10 cellular contexts compared by ENCODE assay signal in the genomic region with DNA sequence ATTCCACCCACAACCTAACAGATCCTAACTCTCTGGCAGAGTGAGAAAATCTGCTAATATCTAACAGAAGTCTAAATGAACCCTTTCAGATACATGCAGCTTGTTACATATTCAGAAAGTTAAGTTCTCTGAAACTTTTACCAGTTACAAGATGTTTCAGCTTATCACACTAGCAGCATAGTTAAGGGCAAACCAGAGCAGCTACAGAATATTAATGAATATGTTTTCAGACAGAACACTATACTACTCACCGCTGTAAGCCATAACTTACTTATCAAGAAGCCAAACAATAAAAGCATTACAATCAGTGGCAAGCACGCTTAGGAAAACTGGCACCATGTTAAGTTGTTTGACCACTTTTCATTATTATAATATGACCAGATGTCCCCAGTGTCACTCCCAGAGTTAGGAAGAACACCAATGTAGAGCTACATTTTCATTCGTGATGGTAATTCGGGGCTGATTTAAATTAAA. TPM values are rescaled to one million over a fixed set of nuclear protein-coding genes. Genes with fewer than 3 reads are reported as not detected.
DNase-seq lines count a peak whose midpoint lies in the region; ATAC-seq and TF ChIP-seq lines count a peak whose summit lies in the region.
"Had no signal": no experiment of that assay in that cellular context is flagged by ENCODE, and none has a peak within 500 bp of the region (broad histone marks: within the 10 kb centered on the region; RNA-seq: fewer than 3 reads in every experiment).

No MANE protein-coding gene starts in this region.

- WGBS in liver, result 38% methylated on average over 4 of the region's 4 CpGs

- H3K27ac ChIP-seq in liver (ENCODE audit: low read depth in 1 of 2, low read length in 2 of 2), result peak overlapping the region; percentile 44 to 55

- no peaks in the 10 kb centered on the region for H3K9me3 Mint-ChIP-seq in activated naive CD4-positive, alpha-beta T cell treated with anti-CD3 and anti-CD28 coated beads, Interleukin-2, amount 50 U/mL, for 24 hours
- H3K9me3 Mint-ChIP-seq in activated naive CD4-positive, alpha-beta T cell treated with anti-CD3 and anti-CD28 coated beads for 36 hours, result no peaks in the 10 kb centered on the region
- no peaks in the 10 kb centered on the region for H3K9me3 Mint-ChIP-seq in type B pancreatic cell

- in situ Hi-C loops in astrocyte of the spinal cord (cut with HindIII; ENCODE audit: low sequenced_read_pairs), result no loop called here

- intact Hi-C loops in activated naive CD4-positive, alpha-beta T cell treated with anti-CD3 and anti-CD28 coated beads for 36 hours (cut with micrococcal nuclease), result loop anchor here (5.0 to 10.0 kb wide), 3 partner anchors 158 to 898 kb away; a partner anchor contains a TSS

- no peaks in the 10 kb centered on the region for H3K27me3 ChIP-seq in liver (ENCODE audit: control insufficient read depth in 4 of 4, insufficient read depth in 4 of 4, low read length in 3 of 4)

- H3K4me1 Mint-ChIP-seq in activated naive CD4-positive, alpha-beta T cell treated with anti-CD3 and anti-CD28 coated beads, Interleukin-2, amount 50 U/mL, for 24 hours, result peaks cover 81% of the 10 kb centered on the region
- H3K4me1 Mint-ChIP-seq in activated naive CD4-positive, alpha-beta T cell treated with anti-CD3 and anti-CD28 coated beads for 36 hours (ENCODE audit: low read depth), result peaks cover 56% of the 10 kb centered on the region
- peaks cover 62% of the 10 kb centered on the region for H3K4me1 Mint-ChIP-seq in type B pancreatic cell (ENCODE audit: unreplicated experiment)

- ATAC-seq in HG03521 (IDR thresholded peaks at IDR 0.05; ENCODE audit: unreplicated experiment), result no peak

- no peaks in the 10 kb centered on the region for H3K36me3 Mint-ChIP-seq in activated naive CD4-positive, alpha-beta T cell treated with anti-CD3 and anti-CD28 coated beads, Interleukin-2, amount 50 U/mL, for 24 hours
- H3K36me3 Mint-ChIP-seq in activated naive CD4-positive, alpha-beta T cell treated with anti-CD3 and anti-CD28 coated beads for 36 hours (ENCODE audit: low read depth), result no peaks in the 10 kb centered on the region
- peaks cover 3% of the 10 kb centered on the region for H3K36me3 Mint-ChIP-seq in type B pancreatic cell

- peak overlapping the region; percentile 15 for H3K4me3 Mint-ChIP-seq in activated naive CD4-positive, alpha-beta T cell treated with anti-CD3 and anti-CD28 coated beads, Interleukin-2, amount 50 U/mL, for 24 hours
- no peak overlapping the region for H3K4me3 Mint-ChIP-seq in activated naive CD4-positive, alpha-beta T cell treated with anti-CD3 and anti-CD28 coated beads for 36 hours
- peak overlapping the region; percentile 83 for H3K4me3 Mint-ChIP-seq in type B pancreatic cell

- no peaks in the 10 kb centered on the region for H3K9me3 ChIP-seq in liver (ENCODE audit: control insufficient read depth in 4 of 4, low read length in 3 of 4)

- H3K27me3 Mint-ChIP-seq in activated naive CD4-positive, alpha-beta T cell treated with anti-CD3 and anti-CD28 coated beads, Interleukin-2, amount 50 U/mL, for 24 hours, result no peaks in the 10 kb centered on the region
- H3K27me3 Mint-ChIP-seq in activated naive CD4-positive, alpha-beta T cell treated with anti-CD3 and anti-CD28 coated beads for 36 hours (ENCODE audit: low read depth), result peaks cover 7% of the 10 kb centered on the region
- no peaks in the 10 kb centered on the region for H3K27me3 Mint-ChIP-seq in type B pancreatic cell

- peak overlapping the region; percentile 48 to 83 for H3K9ac ChIP-seq in liver (ENCODE audit: low read depth in 1 of 2, low read length in 2 of 2)

- H3K4me3 ChIP-seq in astrocyte of the spinal cord (ENCODE audit: low read depth, low read length) (peak overlapping the region; percentile 81), liver (ENCODE audit: low read depth in 1 of 3, low read length in 3 of 3) (peak overlapping the region; percentile 2 to 95 (median 6))

- CTCF ChIA-PET in activated naive CD4-positive, alpha-beta T cell treated with anti-CD3 and anti-CD28 coated beads for 36 hours (lab: Charles Lee), result no interaction called here

- TF ChIP-seq RAD21 in liver (IDR thresholded peaks at IDR 0.05), result no peak

- DNase-seq in activated naive CD4-positive, alpha-beta T cell treated with anti-CD3 and anti-CD28 coated beads for 36 hours, result no peak
- DNase-seq in astrocyte of the spinal cord (ENCODE audit: low read depth, low spot score) (no peak), type B pancreatic cell (ENCODE audit: extremely low spot score, unreplicated experiment) (no peak), NCI-H187 (lab: John Stamatoyannopoulos, UW) (no peak), LoVo (ENCODE audit: low spot score) (no peak)
- DNase-seq: DMS79; NK-92 treated with Interleukin-12 subunit alpha and Interleukin-12 subunit beta, amount 100 ng/mL, for 24 hours had no signal

- H3K27ac Mint-ChIP-seq in activated naive CD4-positive, alpha-beta T cell treated with anti-CD3 and anti-CD28 coated beads, Interleukin-2, amount 50 U/mL, for 24 hours, result peak overlapping the region; percentile 25
- H3K27ac Mint-ChIP-seq in activated naive CD4-positive, alpha-beta T cell treated with anti-CD3 and anti-CD28 coated beads for 36 hours, result no peak overlapping the region
- peak overlapping the region; percentile 68 for H3K27ac Mint-ChIP-seq in type B pancreatic cell

- TF ChIP-seq CTCF in astrocyte of the spinal cord (IDR thresholded peaks at IDR 0.05; ENCODE audit: low read depth, low read length), result no peak
- TF ChIP-seq CTCF in liver (IDR thresholded peaks at IDR 0.05; ENCODE audit: low read depth, low read length, missing input control), result no peak
- TF ChIP-seq CTCF in type B pancreatic cell (conservative IDR thresholded peaks at IDR 0.05), result no peak

- H3K36me3 ChIP-seq in liver (ENCODE audit: control insufficient read depth in 4 of 4, insufficient read depth in 3 of 4, low read depth in 1 of 4, low read length in 3 of 4), result no peaks in the 10 kb centered on the region

- H3K4me1 ChIP-seq in liver (ENCODE audit: control insufficient read depth in 4 of 4, insufficient read depth in 4 of 4, low read length in 3 of 4), result peaks cover 12 to 62% (median 35%) of the 10 kb centered on the region in 4 donors

TF ChIP-seq in liver, 16 proteins besides CTCF, POLR2A, EP300 and RAD21:
- no peak for TF ChIP-seq SP1 (IDR thresholded peaks at IDR 0.05)
- TF ChIP-seq JUND (IDR thresholded peaks at IDR 0.05), result no peak
- no peak for TF ChIP-seq RXRA (IDR thresholded peaks at IDR 0.05)
- no peak for TF ChIP-seq HNF4G (IDR thresholded peaks at IDR 0.05)
- TF ChIP-seq NR2F2 (IDR thresholded peaks at IDR 0.05), result no peak
- no peak for TF ChIP-seq FOXA2 (IDR thresholded peaks at IDR 0.05)

RNA-seq across cellular contexts. Expression of a gene that starts 2.7 kb away (rescaled TPM):
- total RNA-seq in activated naive CD4-positive, alpha-beta T cell treated with anti-CD3 and anti-CD28 coated beads for 36 hours, result 10 to 100 TPM; 30.3 to 34.5 TPM
- total RNA-seq in liver, result 100 to 1,000 TPM; 268 to 308 TPM
- 100 to 1,000 TPM; 109 to 174 TPM for polyA plus RNA-seq in liver
- 224 and 240 TPM in 2 replicates for total RNA-seq in type B pancreatic cell (ENCODE audit: low replicate concordance)
